23 cellular contexts compared by ENCODE assay signal in genomic region chr1:53071167-53071865, GRCh38. TPM values are rescaled to one million over a fixed set of nuclear protein-coding genes. Genes with fewer than 3 reads are reported as not detected.
DNase-seq lines count a peak whose midpoint lies in the region; ATAC-seq, FAIRE-seq and TF ChIP-seq lines count a peak whose summit lies in the region.
"Had no signal": no experiment of that assay in that cellular context is flagged by ENCODE, and none has a peak within 500 bp of the region (broad histone marks: within the 10 kb centered on the region; RNA-seq: fewer than 3 reads in every experiment).

No MANE protein-coding gene starts in this region.

- H3K4me1 ChIP-seq in body of pancreas: no peaks in the 10 kb centered on the region
- no peaks in the 10 kb centered on the region for H3K4me1 ChIP-seq in kidney (ENCODE audit: control insufficient read depth in 1 of 2, insufficient read depth in 1 of 2, low read depth in 1 of 2, low read length in 2 of 2)
- H3K4me1 ChIP-seq: colonic mucosa had no signal

- H3K36me3 ChIP-seq in H7 (replicated peaks; ENCODE audit: control insufficient read depth, insufficient read depth, low read length): no peaks in the 10 kb centered on the region
- H3K36me3 ChIP-seq in body of pancreas (replicated peaks in 1 of 2; ENCODE audit: insufficient read depth in 1 of 2, low read depth in 2 of 2): no peaks in the 10 kb centered on the region
- H3K36me3 ChIP-seq in kidney (ENCODE audit: control insufficient read depth in 1 of 2, insufficient read depth in 2 of 2, low read length in 2 of 2): no peaks in the 10 kb centered on the region
- H3K36me3 ChIP-seq: colonic mucosa, WERI-Rb-1 had no signal

- H3K4me3 ChIP-seq in H7 (ENCODE audit: insufficient read depth, low read depth, low read length): no peak overlapping the region
- H3K4me3 ChIP-seq in body of pancreas: no peak overlapping the region
- no peak overlapping the region for H3K4me3 ChIP-seq in kidney (ENCODE audit: low read length in 2 of 2)
- H3K4me3 ChIP-seq: colonic mucosa, mucosa of descending colon, tibial nerve had no signal

- DNase-seq in H7 (peak; percentile 48), body of pancreas (peak in 3 of 4 donors; percentile 2 to 6 (median 3)), kidney (peak; percentile 75), progenitor cell of endocrine pancreas (ENCODE audit: low spot score, unreplicated experiment) (peak; percentile 7), NCI-H1436 treated with DMSO at 0.1 percent for 48 hours (lab: John Stamatoyannopoulos, UW) (no peak), inferior parietal cortex (ENCODE audit: extremely low spot score) (no peak), kidney glomerular epithelial cell (lab: John Stamatoyannopoulos, UW) (no peak), cerebellum (ENCODE audit: low spot score) (no peak)
- DNase-seq: activated CD4-positive, alpha-beta memory T cell treated with anti-CD3 and anti-CD28 coated beads, Interleukin-2, amount 10 ng/mL, durations not matched to agents 7 days and 5 days; activated T-cell treated with anti-CD3 and anti-CD28 coated beads, Interleukin-2, amount 50 U/mL, for 4 hours; CD4-positive, alpha-beta memory T cell; colonic mucosa; DMS153; MV-4-11; NCI-H1694; NCI-H526 treated with DMSO at 0.1 percent for 48 hours; stimulated activated CD4-positive, alpha-beta T cell treated with anti-CD3 and anti-CD28 coated beads, Interleukin-4, amount 100 ng/mL, for 4 hours; WERI-Rb-1 had no signal

- H3K4me1 Mint-ChIP-seq in progenitor cell of endocrine pancreas (ENCODE audit: low read depth): no peaks in the 10 kb centered on the region
- H3K4me1 Mint-ChIP-seq: activated CD4-positive, alpha-beta memory T cell treated with anti-CD3 and anti-CD28 coated beads, Interleukin-2, amount 10 ng/mL, durations not matched to agents 7 days and 5 days; CD4-positive, alpha-beta memory T cell had no signal

- WGBS in body of pancreas, 2 donors: 77 to 87% methylated on average over 15 to 17 of the region's 17 CpGs

- no peak for ATAC-seq in body of pancreas
- ATAC-seq: activated T-cell treated with anti-CD3 and anti-CD28 coated beads, Interleukin-2, amount 50 U/mL, for 4 hours; mucosa of descending colon had no signal

- no peak for FAIRE-seq in kidney (lab: Jason Lieb, UNC)

- TF ChIP-seq CTCF in body of pancreas (IDR thresholded peaks at IDR 0.05) (no peak), kidney (IDR thresholded peaks at IDR 0.05; ENCODE audit: borderline replicate concordance, extremely low read depth, insufficient read depth) (no peak), progenitor cell of endocrine pancreas (IDR thresholded peaks at IDR 0.05; ENCODE audit: unreplicated experiment) (no peak)

- peaks cover 58% of the 10 kb centered on the region for H3K27me3 Mint-ChIP-seq in progenitor cell of endocrine pancreas
- H3K27me3 Mint-ChIP-seq: activated CD4-positive, alpha-beta memory T cell treated with anti-CD3 and anti-CD28 coated beads, Interleukin-2, amount 10 ng/mL, durations not matched to agents 7 days and 5 days; CD4-positive, alpha-beta memory T cell; stimulated activated naive CD8-positive, alpha-beta T cell treated with anti-CD3 and anti-CD28 coated beads, Interleukin-15, Interleukin-2, amounts not matched to agents 100 ng/mL and 50 ng/mL, for 24 hours had no signal

- H3K27me3 ChIP-seq in H7 (ENCODE audit: control insufficient read depth, insufficient read depth, low read length) (no peaks in the 10 kb centered on the region; the same call in 1 of the 2 replicates), body of pancreas (no peaks in the 10 kb centered on the region)
- H3K27me3 ChIP-seq: colonic mucosa, tibial nerve had no signal

- H3K4me3 Mint-ChIP-seq in progenitor cell of endocrine pancreas (ENCODE audit: low read depth): no peak overlapping the region
- H3K4me3 Mint-ChIP-seq: activated CD4-positive, alpha-beta memory T cell treated with anti-CD3 and anti-CD28 coated beads, Interleukin-2, amount 10 ng/mL, durations not matched to agents 7 days and 5 days; activated T-cell treated with anti-CD3 and anti-CD28 coated beads, Interleukin-2, amount 50 U/mL, for 4 hours; brain; CD4-positive, alpha-beta memory T cell; stimulated activated naive CD8-positive, alpha-beta T cell treated with anti-CD3 and anti-CD28 coated beads, Interleukin-15, Interleukin-2, amounts not matched to agents 100 ng/mL and 50 ng/mL, for 24 hours had no signal

- H3K9me3 ChIP-seq in body of pancreas (no peaks in the 10 kb centered on the region), kidney (ENCODE audit: control insufficient read depth in 1 of 2, low read length in 2 of 2) (no peaks in the 10 kb centered on the region)
- H3K9me3 ChIP-seq: colonic mucosa, mucosa of descending colon, tibial nerve had no signal

- no peak overlapping the region for H3K27ac Mint-ChIP-seq in progenitor cell of endocrine pancreas
- H3K27ac Mint-ChIP-seq: activated CD4-positive, alpha-beta memory T cell treated with anti-CD3 and anti-CD28 coated beads, Interleukin-2, amount 10 ng/mL, durations not matched to agents 7 days and 5 days; brain; CD4-positive, alpha-beta memory T cell; stimulated activated naive CD8-positive, alpha-beta T cell treated with anti-CD3 and anti-CD28 coated beads, Interleukin-15, Interleukin-2, amounts not matched to agents 100 ng/mL and 50 ng/mL, for 24 hours had no signal

- TF ChIP-seq POLR2A in body of pancreas (IDR thresholded peaks at IDR 0.05): no peak

- H3K9me3 Mint-ChIP-seq in progenitor cell of endocrine pancreas (ENCODE audit: low read depth): no peaks in the 10 kb centered on the region
- H3K9me3 Mint-ChIP-seq: activated CD4-positive, alpha-beta memory T cell treated with anti-CD3 and anti-CD28 coated beads, Interleukin-2, amount 10 ng/mL, durations not matched to agents 7 days and 5 days; activated T-cell treated with anti-CD3 and anti-CD28 coated beads, Interleukin-2, amount 50 U/mL, for 4 hours; CD4-positive, alpha-beta memory T cell; stimulated activated naive CD8-positive, alpha-beta T cell treated with anti-CD3 and anti-CD28 coated beads, Interleukin-15, Interleukin-2, amounts not matched to agents 100 ng/mL and 50 ng/mL, for 24 hours had no signal

- H3K9ac ChIP-seq in kidney (ENCODE audit: low read length in 2 of 2): no peak overlapping the region

- intact Hi-C loops in body of pancreas (cut with DNase I): no loop called here
- intact Hi-C loops in kidney (cut with DNase I): no loop called here

- H3K27ac ChIP-seq in body of pancreas (no peak overlapping the region), kidney (ENCODE audit: low read depth in 2 of 2, low read length in 2 of 2) (no peak overlapping the region)
- H3K27ac ChIP-seq: colonic mucosa, tibial nerve, WERI-Rb-1 had no signal

- H3K36me3 Mint-ChIP-seq in progenitor cell of endocrine pancreas (ENCODE audit: insufficient read depth): no peaks in the 10 kb centered on the region
- H3K36me3 Mint-ChIP-seq: brain; CD4-positive, alpha-beta memory T cell had no signal

RNA-seq across cellular contexts. Expression of gene PODN, which starts 9.3 kb away (rescaled TPM):
- not detected in 2 replicates for total RNA-seq in H7 (2014; rRNA removed; shearing (Covaris generic))
- total RNA-seq in body of pancreas (100 to 1,000 TPM in 1 of 2 donors, 10 to 100 TPM in 1; 35.8 to 123 TPM), kidney (8.1 TPM), progenitor cell of endocrine pancreas (0.26 and 0.38 TPM in 2 replicates), cerebellum (8.9 TPM)
- 1.4 TPM for polyA plus RNA-seq in kidney (ENCODE audit: insufficient read depth, low read depth, low replicate concordance)
- total RNA-seq: activated CD4-positive, alpha-beta memory T cell treated with anti-CD3 and anti-CD28 coated beads, Interleukin-2, amount 10 ng/mL, durations not matched to agents 7 days and 5 days; CD4-positive, alpha-beta memory T cell; T-helper 2 cell treated with Interferon-gamma antibody and Interleukin-4, amounts not matched to agents 100 ng/mL and 5 ng/mL, for 36 hours had no signal
- polyA plus RNA-seq: CD4-positive, alpha-beta memory T cell had no signal

Comparison
In these comparisons a context has a peak if more than half of its experiments do, and no peak if none do; other contexts are left out.
1. DNase-seq: peak in H7 (single experiment), body of pancreas (3 of 4), kidney (single experiment) and progenitor cell of endocrine pancreas (single experiment); none in NCI-H1436 treated with DMSO at 0.1 percent for 48 hours (single experiment), inferior parietal cortex (single experiment), kidney glomerular epithelial cell (single experiment) and cerebellum (single experiment).